Comparison of ENCODE assay signal across 33 cellular contexts in genomic region chr20:63347950-63348827, GRCh38. TPM values are rescaled to one million over a fixed set of nuclear protein-coding genes. Genes with fewer than 3 reads are reported as not detected.
"Had no signal": no experiment of that assay in that cellular context is flagged by ENCODE, and none has a peak within 500 bp of the region (broad histone marks: within the 10 kb centered on the region; RNA-seq: fewer than 3 reads in every experiment).

No MANE protein-coding gene starts in this region.

- H3K27me3 ChIP-seq: colonic mucosa, ovary, thyroid gland, vagina had no signal

- H3K4me3 Mint-ChIP-seq: dendritic cell treated with granulocyte-macrophage colony-stimulating factor and Interleukin-4, amounts not matched to agents 40 ng/mL and 50 ng/mL, for 4 days; endodermal cell; memory B cell; naive B cell; nephron had no signal

- H3K4me1 ChIP-seq: colonic mucosa, gastrocnemius medialis, psoas muscle had no signal

- H3K36me3 ChIP-seq: colonic mucosa, gastrocnemius medialis, ovary, stomach, thyroid gland, vagina had no signal

- H3K4me3 ChIP-seq: colonic mucosa, gastrocnemius medialis, lung, mucosa of descending colon, ovary, psoas muscle, smooth muscle cell, stomach, thyroid gland, vagina had no signal

- H3K27ac ChIP-seq: colonic mucosa, epithelial cell of prostate, gastrocnemius medialis, ovary, psoas muscle, stomach, thyroid gland, vagina had no signal

- H3K9me3 ChIP-seq: colonic mucosa, gastrocnemius medialis, mucosa of descending colon, ovary, psoas muscle, stomach, thyroid gland, vagina had no signal

- H3K36me3 Mint-ChIP-seq: memory B cell, naive B cell had no signal

- DNase-seq: colonic mucosa; effector CD8-positive, alpha-beta T cell; endodermal cell; foreskin fibroblast; gastrocnemius medialis; head of caudate nucleus; naive B cell; occipital lobe; ovary; psoas muscle; stimulated activated CD4-positive, alpha-beta T cell treated with anti-CD3 and anti-CD28 coated beads, Interleukin-12 subunit alpha, Interleukin-12 subunit beta, amount 100 ng/mL, for 4 hours; stimulated activated CD4-positive, alpha-beta T cell treated with anti-CD3 and anti-CD28 coated beads, Interleukin-1b, Interleukin-23, amount 100 ng/mL, for 48 hours; stimulated activated CD4-positive, alpha-beta T cell treated with anti-CD3 and anti-CD28 coated beads, Interleukin-4, amount 100 ng/mL, for 1 hour; stimulated activated CD8-positive, alpha-beta memory T cell treated with anti-CD3 and anti-CD28 coated beads, Interleukin-4, amount 100 ng/mL, for 48 hours; stimulated activated naive CD4-positive, alpha-beta T cell; stomach; thyroid gland; trophoblast cell had no signal

- FAIRE-seq: keratinocyte had no signal

- H3K27me3 Mint-ChIP-seq: naive B cell had no signal

- H3K4me1 Mint-ChIP-seq: endodermal cell had no signal

- H3K27ac Mint-ChIP-seq: dendritic cell treated with granulocyte-macrophage colony-stimulating factor and Interleukin-4, amounts not matched to agents 40 ng/mL and 50 ng/mL, for 4 days; endodermal cell; memory B cell; naive B cell; nephron had no signal

RNA-seq across cellular contexts. Expression of gene CHRNA4, which starts 13.0 kb away (rescaled TPM):
- total RNA-seq: esophagus mucosa, gastrocnemius medialis, glomerular endothelial cell, mucosa of descending colon, renal cortical epithelial cell, smooth muscle cell, subcutaneous adipose tissue, ureter had no signal
- polyA plus RNA-seq: keratinocyte had no signal

RNA-seq across cellular contexts. Expression of gene COL20A1, which starts 55.2 kb away (rescaled TPM):
- total RNA-seq: colonic mucosa, esophagus mucosa, glomerular endothelial cell, liver, mucosa of descending colon, psoas muscle, renal cortical epithelial cell, subcutaneous adipose tissue, ureter, vagina had no signal
- polyA plus RNA-seq: keratinocyte, liver had no signal
